Comparison of ENCODE assay signal across 1 cellular context in genomic region chr2:210963386-210963785, GRCh38.
TF ChIP-seq lines count a peak whose summit lies in the region.

No MANE protein-coding gene starts in this region.

TF ChIP-seq in HepG2, 621 proteins besides CTCF, POLR2A, EP300 and RAD21 (continued from another document and continues in another):
- no peak for TF ChIP-seq ZXDC (CRISPR knock-in tag; IDR thresholded peaks at IDR 0.05)
- TF ChIP-seq AKAP8 (CRISPR knock-in tag; IDR thresholded peaks at IDR 0.05) = no peak
- no peak for TF ChIP-seq SNAPC2 (CRISPR knock-in tag; IDR thresholded peaks at IDR 0.05)
- TF ChIP-seq SKI (IDR thresholded peaks at IDR 0.05; ENCODE audit: partially characterized antibody) = no peak
- no peak for TF ChIP-seq RELA (CRISPR knock-in tag; IDR thresholded peaks at IDR 0.05)
- no peak for TF ChIP-seq ZNF235 (CRISPR knock-in tag; IDR thresholded peaks at IDR 0.05; ENCODE audit: borderline replicate concordance)
- no peak for TF ChIP-seq PHF8 (CRISPR knock-in tag; IDR thresholded peaks at IDR 0.05)
- TF ChIP-seq ZNF503 (CRISPR knock-in tag; IDR thresholded peaks at IDR 0.05) = 0 out of 2 replicates have a peak, but pooled peaks have one; percentile 43
- TF ChIP-seq ZBTB25 (CRISPR knock-in tag; IDR thresholded peaks at IDR 0.05) = no peak
- no peak for TF ChIP-seq SRF (IDR thresholded peaks at IDR 0.05; ENCODE audit: low read depth, low read length)
- TF ChIP-seq ZNF598 (CRISPR knock-in tag; IDR thresholded peaks at IDR 0.05; ENCODE audit: borderline replicate concordance) = no peak
- 0 out of 2 replicates have a peak, but pooled peaks have one; percentile 28 for TF ChIP-seq HMG20B (CRISPR knock-in tag; conservative IDR thresholded peaks at IDR 0.05)
- no peak for TF ChIP-seq DMTF1 (CRISPR knock-in tag; IDR thresholded peaks at IDR 0.05)
- TF ChIP-seq EEA1 (CRISPR knock-in tag; IDR thresholded peaks at IDR 0.05; ENCODE audit: borderline replicate concordance) = no peak
- TF ChIP-seq HES4 (CRISPR knock-in tag; IDR thresholded peaks at IDR 0.05; ENCODE audit: borderline replicate concordance) = no peak
- peak; percentile 81 for TF ChIP-seq BCL6 (CRISPR knock-in tag; IDR thresholded peaks at IDR 0.05)
- no peak for TF ChIP-seq PHF5A (CRISPR knock-in tag; IDR thresholded peaks at IDR 0.05; ENCODE audit: low read depth, unreplicated experiment)
- no peak for TF ChIP-seq YEATS2 (CRISPR knock-in tag; IDR thresholded peaks at IDR 0.05; ENCODE audit: borderline replicate concordance)
- no peak for TF ChIP-seq AHDC1 (CRISPR knock-in tag; IDR thresholded peaks at IDR 0.05; ENCODE audit: borderline replicate concordance)
- TF ChIP-seq AGO2 (optimal IDR thresholded peaks at IDR 0.05; ENCODE audit: low read depth, low read length) = no peak
- no peak for TF ChIP-seq ZFX (CRISPR knock-in tag; IDR thresholded peaks at IDR 0.05; ENCODE audit: low read depth)
- TF ChIP-seq CSRNP2 (CRISPR knock-in tag; conservative IDR thresholded peaks at IDR 0.05; ENCODE audit: low read depth) = no peak
- 0 out of 2 replicates have a peak, but pooled peaks have one; percentile 25 for TF ChIP-seq ZNF12 (CRISPR knock-in tag; IDR thresholded peaks at IDR 0.05)
- TF ChIP-seq PPARG (CRISPR knock-in tag; conservative IDR thresholded peaks at IDR 0.05) = no peak
- no peak for TF ChIP-seq SRY (CRISPR knock-in tag; IDR thresholded peaks at IDR 0.05)
- no peak for TF ChIP-seq MTF2 (CRISPR knock-in tag; IDR thresholded peaks at IDR 0.05; ENCODE audit: borderline replicate concordance)
- TF ChIP-seq ZNF577 (CRISPR knock-in tag; IDR thresholded peaks at IDR 0.05; ENCODE audit: borderline replicate concordance, low read depth) = no peak
- no peak for TF ChIP-seq CREBL2 (CRISPR knock-in tag; IDR thresholded peaks at IDR 0.05; ENCODE audit: borderline replicate concordance)
- no peak for TF ChIP-seq ZNF790 (CRISPR knock-in tag; IDR thresholded peaks at IDR 0.05; ENCODE audit: borderline replicate concordance)
- TF ChIP-seq ZNF816 (CRISPR knock-in tag; IDR thresholded peaks at IDR 0.05; ENCODE audit: borderline replicate concordance) = no peak
- no peak for TF ChIP-seq ZNF143 (CRISPR knock-in tag; IDR thresholded peaks at IDR 0.05)
- no peak for TF ChIP-seq MAX (IDR thresholded peaks at IDR 0.05)
- no peak for TF ChIP-seq TBX3 (IDR thresholded peaks at IDR 0.05; ENCODE audit: borderline replicate concordance)
- no peak for TF ChIP-seq GLMP (CRISPR knock-in tag; IDR thresholded peaks at IDR 0.05; ENCODE audit: borderline replicate concordance)
- no peak for TF ChIP-seq ZC3H13 (CRISPR knock-in tag; IDR thresholded peaks at IDR 0.05)
- no peak for TF ChIP-seq KLF13 (CRISPR knock-in tag; IDR thresholded peaks at IDR 0.05)
- TF ChIP-seq HMGXB3 (CRISPR knock-in tag; IDR thresholded peaks at IDR 0.05; ENCODE audit: borderline replicate concordance) = no peak
